In the genomic region with DNA sequence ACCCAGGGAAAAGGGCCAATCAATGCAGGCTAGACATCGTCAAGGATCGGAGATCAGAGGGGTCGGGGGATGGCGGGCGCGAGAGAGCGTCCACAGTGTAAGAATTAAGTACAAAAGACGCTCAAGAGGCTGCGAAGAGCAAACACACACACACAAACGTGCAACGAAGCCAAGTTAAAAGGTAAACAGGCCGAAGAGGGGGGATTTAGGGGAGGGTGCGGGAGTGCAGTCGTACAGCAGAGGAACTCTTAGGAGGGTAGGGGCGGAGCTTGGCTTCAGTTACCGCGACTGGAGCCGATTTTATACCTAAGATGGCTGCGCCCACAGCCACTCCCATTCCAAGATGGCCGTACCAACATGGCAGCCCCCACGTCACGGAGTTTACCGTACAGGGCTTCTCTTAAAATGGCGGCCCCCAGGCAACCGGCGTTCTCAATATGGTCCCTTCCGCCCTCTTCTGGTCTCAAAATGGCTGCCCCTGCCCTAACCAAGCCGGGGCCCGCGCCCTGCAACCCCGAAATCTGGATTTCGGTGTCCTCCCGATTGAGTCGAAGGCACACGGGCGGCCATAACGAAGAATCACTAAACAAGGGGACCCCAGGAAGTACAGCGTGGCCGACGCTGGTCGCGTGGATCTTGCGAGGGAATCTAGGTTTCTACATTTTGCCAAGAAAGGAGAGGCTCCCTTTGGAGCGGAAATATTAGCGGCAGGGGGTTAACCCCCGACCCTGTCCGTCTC, we compare ENCODE assay signal across 8 cellular contexts.
DNase-seq lines count a peak whose midpoint lies in the region; ATAC-seq lines count a peak whose summit lies in the region.

No MANE protein-coding gene starts in this region.

- peak overlapping the region; percentile 96 for H3K27ac Mint-ChIP-seq in activated naive CD4-positive, alpha-beta T cell treated with anti-CD3 and anti-CD28 coated beads, Interleukin-2, amount 10 ng/mL, durations not matched to agents 7 days and 5 days

- peak; percentile 99 for DNase-seq in DMS153 treated with DMSO at 0.1 percent for 48 hours (lab: John Stamatoyannopoulos, UW; ENCODE audit: unreplicated experiment)
- DNase-seq in LoVo (ENCODE audit: low spot score), result peak; percentile 96
- peak; percentile 90 for DNase-seq in SIG-M5 (lab: John Stamatoyannopoulos, UW)
- peak; percentile 98 for DNase-seq in activated naive CD4-positive, alpha-beta T cell treated with anti-CD3 and anti-CD28 coated beads, Interleukin-2, amount 10 ng/mL, durations not matched to agents 7 days and 5 days
- peak; percentile 93 for DNase-seq in germinal center (ENCODE audit: low spot score)
- peak; percentile 90 for DNase-seq in non-pigmented ciliary epithelial cell (ENCODE audit: low read depth)
- peak; percentile 59 to 99 (median 94) for DNase-seq in substantia nigra (lab: John Stamatoyannopoulos, UW)

- H3K27ac ChIP-seq in substantia nigra (ENCODE audit: low read depth, low read length, poor library complexity, severe bottlenecking), result peak overlapping the region; percentile 98

- CTCF ChIA-PET in activated naive CD4-positive, alpha-beta T cell treated with anti-CD3 and anti-CD28 coated beads, Interleukin-2, amount 10 ng/mL, durations not matched to agents 7 days and 5 days (lab: Charles Lee), result interaction anchor here (0.6 to 1.9 kb wide), 5 partner anchors 14 to 116 kb away, joined by 3 to 5 read pairs (median 3); no protein-coding TSS in a partner anchor

- no peaks in the 10 kb centered on the region for H3K27me3 Mint-ChIP-seq in activated naive CD4-positive, alpha-beta T cell treated with anti-CD3 and anti-CD28 coated beads, Interleukin-2, amount 10 ng/mL, durations not matched to agents 7 days and 5 days

- peak overlapping the region; percentile 81 for H3K4me3 Mint-ChIP-seq in activated naive CD4-positive, alpha-beta T cell treated with anti-CD3 and anti-CD28 coated beads, Interleukin-2, amount 10 ng/mL, durations not matched to agents 7 days and 5 days

- no peaks in the 10 kb centered on the region for H3K9me3 Mint-ChIP-seq in activated naive CD4-positive, alpha-beta T cell treated with anti-CD3 and anti-CD28 coated beads, Interleukin-2, amount 10 ng/mL, durations not matched to agents 7 days and 5 days

- ATAC-seq in GM21717 (IDR thresholded peaks at IDR 0.05; ENCODE audit: unreplicated experiment), result peak; percentile 66

- H3K4me1 Mint-ChIP-seq in activated naive CD4-positive, alpha-beta T cell treated with anti-CD3 and anti-CD28 coated beads, Interleukin-2, amount 10 ng/mL, durations not matched to agents 7 days and 5 days, result peaks cover 81% of the 10 kb centered on the region

- peaks cover 46% of the 10 kb centered on the region for H3K36me3 Mint-ChIP-seq in activated naive CD4-positive, alpha-beta T cell treated with anti-CD3 and anti-CD28 coated beads, Interleukin-2, amount 10 ng/mL, durations not matched to agents 7 days and 5 days

Comparison
In these comparisons a context has a peak if more than half of its experiments do, and no peak if none do; other contexts are left out.
1. Peak in every context shown above with its lines: DNase-seq, ATAC-seq and H3K27ac ChIP-seq.